ENCODE assay signal across 10 cellular contexts in the genomic region with DNA sequence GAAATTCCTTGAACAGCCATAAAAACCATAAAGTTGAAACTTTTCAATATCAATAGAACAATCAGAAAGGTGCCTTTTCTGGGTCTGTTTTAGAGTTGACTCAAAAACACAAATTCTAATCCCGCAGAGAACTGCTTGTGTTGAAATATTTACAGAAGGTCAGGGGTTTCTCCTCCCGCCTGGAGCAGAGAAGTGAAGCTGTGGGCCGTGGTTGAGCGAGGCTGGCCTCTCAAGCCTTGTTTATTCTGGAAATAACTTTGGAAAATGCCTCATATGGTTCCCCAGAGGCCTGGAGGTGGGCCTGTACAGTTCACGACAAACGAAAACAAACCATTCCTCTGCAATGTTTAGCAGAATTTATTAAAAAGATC.
DNase-seq lines count a peak whose midpoint lies in the region.
"Had no signal": no experiment of that assay in that cellular context is flagged by ENCODE, and none has a peak within 500 bp of the region (broad histone marks: within the 10 kb centered on the region; RNA-seq: fewer than 3 reads in every experiment).

No MANE protein-coding gene starts in this region.

- H3K4me1 ChIP-seq in mesenchymal stem cell (ENCODE audit: control insufficient read depth, insufficient read depth, low read depth, low read length) (peaks cover 33% of the 10 kb centered on the region), thymus (ENCODE audit: control insufficient read depth, insufficient read depth, low read length) (no peaks in the 10 kb centered on the region)

- H3K14ac ChIP-seq in mesenchymal stem cell (ENCODE audit: low read length in 2 of 2), result no peak overlapping the region

- H3K23ac ChIP-seq in mesenchymal stem cell (ENCODE audit: low read length in 2 of 2), result no peak overlapping the region

- H2AFZ ChIP-seq in mesenchymal stem cell (ENCODE audit: low read depth, low read length), result no peak overlapping the region

- H2BK5ac ChIP-seq in mesenchymal stem cell (ENCODE audit: low read depth, low read length, poor library complexity, severe bottlenecking), result no peak overlapping the region

- H2BK120ac ChIP-seq in mesenchymal stem cell (ENCODE audit: low read depth, low read length), result no peak overlapping the region

- DNase-seq in HuH-7 (ENCODE audit: low spot score) (peak; percentile 64), dermis microvascular lymphatic vessel endothelial cell (ENCODE audit: low read depth in 2 of 2) (peak; percentile 82 to 88), mesenchymal stem cell (peak; percentile 96), DMS153 treated with DMSO at 0.1 percent for 48 hours (lab: John Stamatoyannopoulos, UW; ENCODE audit: unreplicated experiment) (no peak), hypothalamus (lab: John Stamatoyannopoulos, UW) (no peak), SKM-1 treated with dmso at 0.1 percent for 144 hours (lab: John Stamatoyannopoulos, UW; ENCODE audit: unreplicated experiment) (no peak)
- no peak for DNase-seq in stimulated activated CD4-positive, alpha-beta T cell treated with anti-CD3 and anti-CD28 coated beads, Interleukin-4, amount 100 ng/mL, for 24 hours

- H3K9ac ChIP-seq in mesenchymal stem cell (ENCODE audit: low read length), result peak overlapping the region; percentile 76

- H3K4me3 ChIP-seq in mesenchymal stem cell (ENCODE audit: insufficient read depth in 1 of 2, low read depth in 1 of 2, low read length in 2 of 2), result peak overlapping the region in 1 of 2 experiments; percentile 8
- H3K4me3 ChIP-seq in thymus (ENCODE audit: low read length), result no peak overlapping the region
- H3K4me3 ChIP-seq: SK-N-MC had no signal

- no peak overlapping the region for H2BK15ac ChIP-seq in mesenchymal stem cell (ENCODE audit: low read depth, poor library complexity, severe bottlenecking)

- no peak overlapping the region for H2AK5ac ChIP-seq in mesenchymal stem cell (ENCODE audit: low read length, severe bottlenecking)

- no peaks in the 10 kb centered on the region for H3K79me1 ChIP-seq in mesenchymal stem cell (replicated peaks; ENCODE audit: low read length, poor library complexity, severe bottlenecking)

- H2BK12ac ChIP-seq in mesenchymal stem cell (ENCODE audit: low read length in 2 of 2), result peak overlapping the region in 1 of 2 experiments; percentile 91

- H4K8ac ChIP-seq in mesenchymal stem cell (ENCODE audit: low read length), result no peak overlapping the region

- H4K91ac ChIP-seq in mesenchymal stem cell (ENCODE audit: low read length), result no peak overlapping the region

- H3K36me3 ChIP-seq in mesenchymal stem cell (ENCODE audit: control insufficient read depth in 1 of 2, insufficient read depth in 2 of 2, low read depth in 1 of 2, low read length in 2 of 2), result no peaks in the 10 kb centered on the region
- H3K36me3 ChIP-seq in thymus (ENCODE audit: control insufficient read depth, insufficient read depth), result no peaks in the 10 kb centered on the region

- H3K9me3 ChIP-seq in mesenchymal stem cell (ENCODE audit: control insufficient read depth, low read length) (no peaks in the 10 kb centered on the region), thymus (ENCODE audit: control insufficient read depth) (no peaks in the 10 kb centered on the region)

- peak overlapping the region in 1 of 2 experiments; percentile 85 for H3K18ac ChIP-seq in mesenchymal stem cell (ENCODE audit: low read depth in 1 of 2, low read length in 2 of 2)

- H3K27me3 ChIP-seq in mesenchymal stem cell (ENCODE audit: control insufficient read depth in 1 of 2, insufficient read depth in 1 of 2, low read length in 2 of 2), result no peaks in the 10 kb centered on the region
- H3K27me3 ChIP-seq in thymus (ENCODE audit: control insufficient read depth, insufficient read depth), result no peaks in the 10 kb centered on the region

- H3K4ac ChIP-seq in mesenchymal stem cell (ENCODE audit: low read depth in 1 of 2, low read length in 2 of 2), result no peak overlapping the region

- no peak overlapping the region for H3K4me2 ChIP-seq in mesenchymal stem cell (ENCODE audit: low read length, poor library complexity, severe bottlenecking)

- 3% methylated on average over 3 of the region's 6 CpGs for WGBS in mesenchymal stem cell
- 92% methylated on average over 6 of the region's 6 CpGs for WGBS in thymus

- H3K27ac ChIP-seq in mesenchymal stem cell (ENCODE audit: low read length, poor library complexity, severe bottlenecking), result peak overlapping the region; percentile 88
- H3K27ac ChIP-seq in thymus (ENCODE audit: low read depth), result peak overlapping the region; percentile 52
- H3K27ac ChIP-seq: epithelial cell of prostate, SK-N-MC had no signal

Comparison
In these comparisons a context has a peak if more than half of its experiments do, and no peak if none do; other contexts are left out.
1. DNase-seq: peak in HuH-7 (single experiment), dermis microvascular lymphatic vessel endothelial cell (2 of 2) and mesenchymal stem cell (single experiment); none in DMS153 treated with DMSO at 0.1 percent for 48 hours (single experiment), hypothalamus (0 of 51), SKM-1 treated with dmso at 0.1 percent for 144 hours (single experiment) and stimulated activated CD4-positive, alpha-beta T cell treated with anti-CD3 and anti-CD28 coated beads, Interleukin-4, amount 100 ng/mL, for 24 hours (single experiment).